ENCODE assay signal across 8 cellular contexts in genomic region chr17:36591434-36592315, GRCh38. TPM values are rescaled to one million over a fixed set of nuclear protein-coding genes. Genes with fewer than 3 reads are reported as not detected.
DNase-seq lines count a peak whose midpoint lies in the region; ATAC-seq and TF ChIP-seq lines count a peak whose summit lies in the region.

Gene DHRS11 (plus strand): TSS chr17:36591879. CDS start chr17:36592010, 131 bp downstream.

- H2AFZ ChIP-seq in OCI-LY3 (ENCODE audit: low read depth, low read length) = no peak within 1 kb of the TSS

- no peaks in the 10 kb centered on the region for H3K9me3 Mint-ChIP-seq in CD4-positive, alpha-beta memory T cell

- peak within 1 kb of the TSS; percentile 75 to 86 (median 80) for H3K4me3 Mint-ChIP-seq in CD4-positive, alpha-beta memory T cell

- CTCF ChIA-PET in CD4-positive, alpha-beta memory T cell (lab: Charles Lee; ENCODE audit: partially characterized antibody) = interaction anchor here (1.1 to 5.4 kb wide), 2 partner anchors 10 to 19 kb away, joined by 3 to 34 read pairs; partner anchors contain the start of gene MRM1

- H4K20me1 ChIP-seq in OCI-LY3 (ENCODE audit: insufficient read depth, low read length) = no peaks in the 10 kb centered on the region

- peak within 1 kb of the TSS; percentile 80 for H3K4me2 ChIP-seq in OCI-LY3 (ENCODE audit: low read length)

- peaks cover 17% of the 10 kb centered on the region for H3K36me3 ChIP-seq in CD4-positive, alpha-beta memory T cell (ENCODE audit: insufficient read depth, low read length)
- peaks cover 21% of the 10 kb centered on the region for H3K36me3 ChIP-seq in OCI-LY3 (replicated peaks; ENCODE audit: low read depth, low read length)
- no peaks in the 10 kb centered on the region for H3K36me3 ChIP-seq in mucosa of stomach (ENCODE audit: control insufficient read depth, insufficient read depth, low read length)

- H3K79me2 ChIP-seq in OCI-LY3 (ENCODE audit: low read length) = no peaks in the 10 kb centered on the region

- no peaks in the 10 kb centered on the region for H3K27me3 ChIP-seq in CD4-positive, alpha-beta memory T cell (ENCODE audit: insufficient read depth, low read length)
- H3K27me3 ChIP-seq in OCI-LY3 (ENCODE audit: low read depth, low read length) (no peaks in the 10 kb centered on the region), mucosa of stomach (ENCODE audit: control insufficient read depth, insufficient read depth, low read length) (no peaks in the 10 kb centered on the region)

- peaks cover 20% of the 10 kb centered on the region for H3K4me1 ChIP-seq in CD4-positive, alpha-beta memory T cell (ENCODE audit: insufficient read depth, low read length)
- H3K4me1 ChIP-seq in OCI-LY3 (ENCODE audit: low read length) (peaks cover 13% of the 10 kb centered on the region), mucosa of stomach (ENCODE audit: control insufficient read depth, insufficient read depth, low read length) (peaks cover 33% of the 10 kb centered on the region)

- intact Hi-C loops in CD4-positive, alpha-beta memory T cell (cut with micrococcal nuclease) = loop anchor here (1.0 kb wide), 2 partner anchors 10 to 46 kb away; partner anchors contain the start of gene MRM1

- peak; percentile 74 for ATAC-seq in GM19452 (IDR thresholded peaks at IDR 0.05; ENCODE audit: unreplicated experiment)

- peaks cover 3 to 26% of the 10 kb centered on the region in 2 donors for H3K36me3 Mint-ChIP-seq in CD4-positive, alpha-beta memory T cell

- no peak for TF ChIP-seq POLR2A in erythroblast (IDR thresholded peaks at IDR 0.05; ENCODE audit: low read length)

- H3K27ac ChIP-seq in CD4-positive, alpha-beta memory T cell (ENCODE audit: low read depth, low read length) = peak within 1 kb of the TSS; percentile 66
- H3K27ac ChIP-seq in OCI-LY3 (ENCODE audit: low read length) = no peak within 1 kb of the TSS

- no peaks in the 10 kb centered on the region for H3K9me3 ChIP-seq in CD4-positive, alpha-beta memory T cell (ENCODE audit: control insufficient read depth in 1 of 2, low read length in 2 of 2)
- H3K9me3 ChIP-seq in OCI-LY3 (ENCODE audit: insufficient read depth, low read length) = no peaks in the 10 kb centered on the region
- no peaks in the 10 kb centered on the region for H3K9me3 ChIP-seq in mucosa of stomach (ENCODE audit: control insufficient read depth, low read length)

- DNase-seq in CD4-positive, alpha-beta memory T cell = peak; percentile 54 to 72 (median 57)
- DNase-seq in HUDEP-2 (lab: John Stamatoyannopoulos, UW; ENCODE audit: unreplicated experiment in 76 of 76) (peak in 66 of 76 experiments; percentile 20 to 85 (median 64)), erythroblast (lab: John Stamatoyannopoulos, UW) (peak; percentile 81 to 86)
- DNase-seq in activated T-cell treated with anti-CD3 and anti-CD28 coated beads, Interleukin-2, amount 50 U/mL, for 1 hour = peak; percentile 82
- peak; percentile 75 for DNase-seq in stimulated activated CD8-positive, alpha-beta memory T cell treated with anti-CD3 and anti-CD28 coated beads, Interleukin-4, amount 100 ng/mL, for 24 hours (ENCODE audit: low read depth)

- H3K9ac ChIP-seq in OCI-LY3 (ENCODE audit: low read length) (peak within 1 kb of the TSS; percentile 74), mucosa of stomach (ENCODE audit: low read length) (peak within 1 kb of the TSS; percentile 67)

- POLR2A ChIA-PET in CD4-positive, alpha-beta memory T cell (lab: Charles Lee; ENCODE audit: partially characterized antibody) = interaction anchor here (1.0 to 4.2 kb wide), 4 partner anchors 11 to 58 kb away, joined by 4 to 39 read pairs (median 10); partner anchors contain the start of genes GGNBP2, MRM1, MYO19 and PIGW

- peak within 1 kb of the TSS; percentile 11 to 62 for H3K4me3 ChIP-seq in CD4-positive, alpha-beta memory T cell (ENCODE audit: low read length in 2 of 2)
- H3K4me3 ChIP-seq in OCI-LY3 (ENCODE audit: low read length) = peak within 1 kb of the TSS; percentile 82
- H3K4me3 ChIP-seq in mucosa of stomach (ENCODE audit: low read length) = peak within 1 kb of the TSS; percentile 48

- peaks cover 9 to 19% (median 16%) of the 10 kb centered on the region in 4 donors for H3K4me1 Mint-ChIP-seq in CD4-positive, alpha-beta memory T cell

- H3K27me3 Mint-ChIP-seq in CD4-positive, alpha-beta memory T cell = no peaks in the 10 kb centered on the region

- no peak for TF ChIP-seq CTCF in OCI-LY3 (IDR thresholded peaks at IDR 0.05; ENCODE audit: low read depth, low read length)

- H3K27ac Mint-ChIP-seq in CD4-positive, alpha-beta memory T cell = peak within 1 kb of the TSS; percentile 75 to 88 (median 85)

RNA-seq across cellular contexts. Expression of gene DHRS11, which starts in this region (rescaled TPM):
- total RNA-seq in CD4-positive, alpha-beta memory T cell = 1 to 10 TPM; 7.2 to 7.8 TPM
- polyA plus RNA-seq in CD4-positive, alpha-beta memory T cell = 1 to 10 TPM; 3.6 to 4.0 TPM
